In genomic region chr17:82528484-82529265, GRCh38 we compare ENCODE assay signal across 8 cellular contexts. TPM values are rescaled to one million over a fixed set of nuclear protein-coding genes. Genes with fewer than 3 reads are reported as not detected.
DNase-seq lines count a peak whose midpoint lies in the region; ATAC-seq, FAIRE-seq and TF ChIP-seq lines count a peak whose summit lies in the region.

No MANE protein-coding gene starts in this region.

- no peaks in the 10 kb centered on the region for H3K79me1 ChIP-seq in H9 (ENCODE audit: insufficient read depth, low read depth, low read length, poor library complexity, severe bottlenecking)

- H3K36me3 Mint-ChIP-seq in H9 (ENCODE audit: insufficient read depth in 1 of 3, low read depth in 3 of 3), result peaks cover 3 to 4% (median 3%) of the 10 kb centered on the region in 3 experiments; a peak in 6 of 7 replicates

- no peak overlapping the region for H3K23ac ChIP-seq in H9 (ENCODE audit: insufficient read length, low read depth, low read length)

- ATAC-seq in pancreas, result peak; percentile 73 to 90 (median 89)

- H3K27ac ChIP-seq in H9 (ENCODE audit: insufficient read length, low read depth, low read length) (no peak overlapping the region), pancreas (peak overlapping the region in 2 of 4 donors; percentile 2 to 52)

- CTCF ChIA-PET in BJ (lab: Yijun Ruan, JAX), result interaction anchor here (0.6 to 2.9 kb wide), 2 partner anchors 7 to 42 kb away, joined by 5 to 15 read pairs; no protein-coding TSS in a partner anchor

- H4K8ac ChIP-seq in H9 (replicated peaks; ENCODE audit: insufficient read length, low read depth, low read length), result no peak overlapping the region

- no peak overlapping the region for H2BK5ac ChIP-seq in H9 (ENCODE audit: insufficient read length, low read length)

- peaks cover 75% of the 10 kb centered on the region for H3K79me2 ChIP-seq in H9 (ENCODE audit: insufficient read depth, low read length)

- H3K56ac ChIP-seq in H9 (ENCODE audit: insufficient read length, low read depth, low read length), result no peak overlapping the region

- peak overlapping the region in 1 of 2 experiments; percentile 8; a peak in 2 of 5 replicates for H3K4me3 Mint-ChIP-seq in H9

- H3K4me1 ChIP-seq in H9 (ENCODE audit: insufficient read depth, low read length), result peaks cover 2% of the 10 kb centered on the region; the same call in 1 of the 2 replicates
- peaks cover 0 to 35% (median 15%) of the 10 kb centered on the region in 3 donors for H3K4me1 ChIP-seq in pancreas

- H4K91ac ChIP-seq in H9 (ENCODE audit: insufficient read length, low read depth, low read length), result no peak overlapping the region

- no peak overlapping the region for H2BK12ac ChIP-seq in H9 (ENCODE audit: insufficient read length, low read depth, low read length)

- peaks cover 3% of the 10 kb centered on the region for H4K20me1 ChIP-seq in H9 (ENCODE audit: control insufficient read depth, insufficient read depth, insufficient read length)

- FAIRE-seq in pancreas (lab: Jason Lieb, UNC), result no peak
- FAIRE-seq in GM19239 (lab: Jason Lieb, UNC), result no peak

- H2AFZ ChIP-seq in H9 (ENCODE audit: low read length), result no peak overlapping the region

- H3K4me1 Mint-ChIP-seq in H9, result peaks cover 21 to 41% of the 10 kb centered on the region in 2 experiments

- H3K23me2 ChIP-seq in H9 (ENCODE audit: insufficient read length, low read depth, low read length, poor library complexity, severe bottlenecking), result no peaks in the 10 kb centered on the region

- no peak overlapping the region for H3K4me2 ChIP-seq in H9 (ENCODE audit: insufficient read depth, insufficient read length, low read length)

- H2BK20ac ChIP-seq in H9 (ENCODE audit: low read depth, low read length, poor library complexity, severe bottlenecking), result no peak overlapping the region

- H3K27me3 ChIP-seq in BJ (ENCODE audit: control insufficient read depth, insufficient read depth, low read length), result no peaks in the 10 kb centered on the region
- no peaks in the 10 kb centered on the region for H3K27me3 ChIP-seq in H9 (ENCODE audit: insufficient read depth, low read length)
- H3K27me3 ChIP-seq in pancreas, result no peaks in the 10 kb centered on the region

- peak overlapping the region; percentile 19 to 81 (median 65); a peak in 5 of 7 replicates for H3K27ac Mint-ChIP-seq in H9

- no peak overlapping the region for H2AK5ac ChIP-seq in H9 (ENCODE audit: insufficient read length, low read length)

- no peaks in the 10 kb centered on the region for H3K36me3 ChIP-seq in BJ (ENCODE audit: control insufficient read depth, insufficient read depth, low read length)
- H3K36me3 ChIP-seq in pancreas, result no peaks in the 10 kb centered on the region

- POLR2A ChIA-PET in BJ (lab: Charles Lee), result interaction anchor here (0.6 kb wide), 1 partner anchor 29 kb away, joined by 4 read pairs; no protein-coding TSS in a partner anchor

- H3K9me3 Mint-ChIP-seq in H9, result no peaks in the 10 kb centered on the region

- no peak overlapping the region for H3T11ph ChIP-seq in H9 (ENCODE audit: low read length)

- H3K4me3 ChIP-seq in BJ (ENCODE audit: low read depth, low read length) (no peak overlapping the region), pancreas (no peak overlapping the region)

- H3K27me3 Mint-ChIP-seq in H9 (ENCODE audit: low read depth), result no peaks in the 10 kb centered on the region; the same call in 1 of the 2 replicates

- H3K14ac ChIP-seq in H9 (ENCODE audit: insufficient read depth, low read length), result no peak overlapping the region

- H3K4ac ChIP-seq in H9 (ENCODE audit: low read depth, low read length), result no peak overlapping the region

- intact Hi-C loops in pancreas (cut with DNase I), result no loop called here

- H2BK15ac ChIP-seq in H9 (ENCODE audit: low read depth, low read length), result no peak overlapping the region

- H4K5ac ChIP-seq in H9 (ENCODE audit: insufficient read length, low read depth, low read length), result no peak overlapping the region

- H3K9ac ChIP-seq in H9 (ENCODE audit: extremely low read depth, insufficient read length, low read length), result no peak overlapping the region

- H3K9me3 ChIP-seq in H9 (ENCODE audit: control insufficient read depth, low read depth, low read length), result no peaks in the 10 kb centered on the region
- no peaks in the 10 kb centered on the region for H3K9me3 ChIP-seq in pancreas

- no peak overlapping the region for H3K18ac ChIP-seq in H9 (ENCODE audit: insufficient read length, low read depth, low read length)

- DNase-seq in BJ (ENCODE audit: low read depth) (no peak), H9 (peak; percentile 52), SW 1271 (lab: John Stamatoyannopoulos, UW) (peak; percentile 75 to 91), fibroblast of peridontal ligament (ENCODE audit: extremely low read depth) (peak; percentile 51), pancreas (peak in 5 of 6 donors; percentile 34 to 55 (median 38)), GM19239 (ENCODE audit: insufficient read length, low spot score) (no peak), GM20000 (ENCODE audit: low spot score) (no peak)
- no peak for DNase-seq in stimulated activated CD4-positive, alpha-beta T cell treated with anti-CD3 and anti-CD28 coated beads, Interleukin-1b, Interleukin-23, amount 100 ng/mL, for 48 hours

- TF ChIP-seq CTCF in BJ (IDR thresholded peaks at IDR 0.05; ENCODE audit: insufficient read depth, low read depth, low read length) (peak; percentile 42; the same call in 1 of the 2 replicates), H9 (conservative IDR thresholded peaks at IDR 0.05) (peak; percentile 31; the same call in 2 of the 3 replicates), pancreas (IDR thresholded peaks at IDR 0.05) (peak in 3 of 4 donors; percentile 7 to 17 (median 15)), GM20000 (IDR thresholded peaks at IDR 0.05; ENCODE audit: extremely low read depth, missing control alignments) (no peak)

- no CpG with 5 or more reads among the region's 17 CpGs for WGBS in H9 (ENCODE audit: extremely low coverage, insufficient read length, low lambda C conversion rate)
- WGBS in pancreas, 2 donors, result 22 to 23% methylated on average over 17 of the region's 17 CpGs

- no peak overlapping the region for H2BK120ac ChIP-seq in H9 (ENCODE audit: low read depth, low read length, poor library complexity, severe bottlenecking)

RNA-seq across cellular contexts. Expression of gene FOXK2, which starts 9.1 kb away (rescaled TPM):
- polyA plus RNA-seq in BJ (2011; rRNA removed) (19.2 and 19.9 TPM in 2 replicates), pancreas (10 to 100 TPM; 17.7 to 19.5 TPM)
- polyA minus RNA-seq in BJ (2011; rRNA and poly(A)+ RNA removed), result 33.3 and 67.6 TPM in 2 replicates
- total RNA-seq in H9 (2021) (59.6 and 72.0 TPM in 2 replicates), pancreas (10 to 100 TPM; 18.6 to 27.9 (median 19.9) TPM)

Comparison
In these comparisons a context has a peak if more than half of its experiments do, and no peak if none do; other contexts are left out.
1. DNase-seq: peak in H9 (single experiment), SW 1271 (2 of 2), fibroblast of peridontal ligament (single experiment) and pancreas (5 of 6); none in BJ (single experiment), GM19239 (single experiment), stimulated activated CD4-positive, alpha-beta T cell treated with anti-CD3 and anti-CD28 coated beads, Interleukin-1b, Interleukin-23, amount 100 ng/mL, for 48 hours (single experiment) and GM20000 (single experiment).